Comparison of ENCODE assay signal across 15 cellular contexts in the genomic region with DNA sequence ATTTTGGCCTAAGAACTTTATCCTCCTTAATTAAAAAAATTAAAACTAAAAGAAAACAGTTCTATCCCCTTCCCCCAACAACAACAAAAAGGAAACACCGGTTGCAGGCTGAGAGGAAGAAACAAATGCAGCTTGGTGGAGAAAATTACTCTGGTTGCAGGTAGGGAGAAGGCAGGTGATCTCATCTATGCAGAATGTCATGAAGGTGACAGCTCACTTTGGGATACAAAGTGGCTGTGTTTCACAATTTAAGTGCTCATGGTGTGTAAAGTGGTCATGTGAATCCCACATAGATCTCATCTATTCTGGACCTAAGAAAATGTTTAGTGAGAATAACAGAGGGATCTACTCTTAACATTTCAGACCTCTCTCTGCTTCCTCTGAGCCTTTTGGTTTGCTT.
"Had no signal": no experiment of that assay in that cellular context is flagged by ENCODE, and none has a peak within 500 bp of the region (broad histone marks: within the 10 kb centered on the region; RNA-seq: fewer than 3 reads in every experiment).

No MANE protein-coding gene starts in this region.

- H3K9me3 ChIP-seq: body of pancreas, colonic mucosa, tibial nerve had no signal

- H3K27me3 ChIP-seq: body of pancreas, colonic mucosa, tibial nerve had no signal

- ATAC-seq: body of pancreas, left ventricle myocardium superior had no signal

- H3K4me3 ChIP-seq: body of pancreas, colonic mucosa, skin epidermis, tibial nerve had no signal

- DNase-seq: activated CD4-positive, alpha-beta T cell treated with anti-CD3 and anti-CD28 coated beads, Interleukin-2, amount 10 ng/mL, durations not matched to agents 7 days and 5 days; activated naive CD8-positive, alpha-beta T cell treated with anti-CD3 and anti-CD28 coated beads for 36 hours; amygdala; body of pancreas; central memory CD4-positive, alpha-beta T cell; colonic mucosa; foreskin fibroblast; left ventricle myocardium superior; nucleus accumbens; posterior cingulate gyrus; stimulated activated CD4-positive, alpha-beta T cell treated with anti-CD3 and anti-CD28 coated beads, Interleukin-4, amount 100 ng/mL, for 24 hours; stimulated activated naive CD4-positive, alpha-beta T cell; substantia nigra had no signal

- H3K36me3 ChIP-seq: colonic mucosa, tibial nerve had no signal

- H3K27ac ChIP-seq: body of pancreas, colonic mucosa, skin epidermis, tibial nerve had no signal

- H3K4me1 ChIP-seq: body of pancreas, colonic mucosa, tibial nerve had no signal
